Comparison of ENCODE assay signal across 23 cellular contexts in the genomic region with DNA sequence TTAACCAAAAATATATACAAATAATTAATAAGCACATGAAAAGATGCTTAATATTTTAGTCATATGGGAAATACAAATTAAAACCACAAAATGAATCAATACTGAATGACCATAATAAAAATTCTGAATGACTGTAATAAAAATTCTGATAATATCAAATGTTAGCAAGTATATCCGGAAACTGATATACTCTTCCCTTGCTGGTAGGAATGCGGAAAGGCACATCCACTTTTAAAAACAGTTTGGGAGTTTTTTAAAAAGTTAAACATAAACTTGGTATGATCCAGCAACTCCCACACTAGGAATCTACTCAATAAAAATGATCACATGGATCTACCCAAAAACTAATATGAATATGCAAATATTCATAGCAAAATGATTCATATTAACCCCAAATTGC. TPM values are rescaled to one million over a fixed set of nuclear protein-coding genes. Genes with fewer than 3 reads are reported as not detected.
DNase-seq lines count a peak whose midpoint lies in the region; ATAC-seq and TF ChIP-seq lines count a peak whose summit lies in the region.
"Had no signal": no experiment of that assay in that cellular context is flagged by ENCODE, and none has a peak within 500 bp of the region (broad histone marks: within the 10 kb centered on the region; RNA-seq: fewer than 3 reads in every experiment).

No MANE protein-coding gene starts in this region.

- H3K4me1 Mint-ChIP-seq in endothelial cell (ENCODE audit: unreplicated experiment): no peaks in the 10 kb centered on the region
- no peaks in the 10 kb centered on the region for H3K4me1 Mint-ChIP-seq in neural progenitor cell
- H3K4me1 Mint-ChIP-seq in immature natural killer cell: no peaks in the 10 kb centered on the region
- H3K4me1 Mint-ChIP-seq: CD14-positive monocyte; CD4-positive, alpha-beta memory T cell; IgD-negative memory B cell had no signal

- H3K4me1 ChIP-seq in neural progenitor cell: no peaks in the 10 kb centered on the region

- no peaks in the 10 kb centered on the region for H3K27me3 Mint-ChIP-seq in endothelial cell (ENCODE audit: unreplicated experiment)
- H3K27me3 Mint-ChIP-seq in neural progenitor cell (ENCODE audit: insufficient read depth, low read depth): no peaks in the 10 kb centered on the region
- H3K27me3 Mint-ChIP-seq in immature natural killer cell (ENCODE audit: low read depth in 3 of 3): peaks cover 0 to 2% (median 0%) of the 10 kb centered on the region in 3 donors
- H3K27me3 Mint-ChIP-seq: IgD-negative memory B cell had no signal

- H2AFZ ChIP-seq in neural progenitor cell (replicated peaks): no peak overlapping the region

- H3K36me3 Mint-ChIP-seq in endothelial cell (ENCODE audit: low read depth, unreplicated experiment) (no peaks in the 10 kb centered on the region), neural progenitor cell (no peaks in the 10 kb centered on the region), immature natural killer cell (no peaks in the 10 kb centered on the region)
- H3K36me3 Mint-ChIP-seq: CD14-positive monocyte; CD4-positive, alpha-beta memory T cell; IgD-negative memory B cell had no signal

- no peak overlapping the region for H3K4me2 ChIP-seq in neural progenitor cell

- H3K27me3 ChIP-seq in neural progenitor cell: no peaks in the 10 kb centered on the region

- H3K4me3 Mint-ChIP-seq in endothelial cell (ENCODE audit: unreplicated experiment): no peak overlapping the region
- no peak overlapping the region for H3K4me3 Mint-ChIP-seq in neural progenitor cell
- no peak overlapping the region for H3K4me3 Mint-ChIP-seq in immature natural killer cell
- H3K4me3 Mint-ChIP-seq: CD14-positive monocyte; CD4-positive, alpha-beta memory T cell; HFFc6; IgD-negative memory B cell had no signal

- H3K36me3 ChIP-seq in neural progenitor cell: no peaks in the 10 kb centered on the region

- ATAC-seq in GM19463 (IDR thresholded peaks at IDR 0.05; ENCODE audit: unreplicated experiment): no peak
- ATAC-seq: GM12878, HCT116, HepG2 had no signal

- H4K20me1 ChIP-seq in neural progenitor cell (ENCODE audit: low read depth): no peaks in the 10 kb centered on the region

- peak; percentile 29 for DNase-seq in HT-29 (ENCODE audit: low spot score)
- no peak for DNase-seq in endothelial cell (ENCODE audit: low spot score)
- DNase-seq in neural progenitor cell (ENCODE audit: low spot score): no peak
- no peak for DNase-seq in T1000 (lab: John Stamatoyannopoulos, UW)
- DNase-seq in immature natural killer cell: no peak
- DNase-seq in pons (ENCODE audit: low spot score): no peak
- DNase-seq: ACHN; AML-193; Calu3; CD4-positive, alpha-beta memory T cell; DMS79 treated with DMSO at 0.1 percent for 48 hours; GOT3; H7; HFFc6; KBM-7 had no signal

- H3K9ac ChIP-seq in neural progenitor cell: no peak overlapping the region

- no peak overlapping the region for H3K4me3 ChIP-seq in neural progenitor cell
- H3K4me3 ChIP-seq: GM12878 had no signal

- H3K27ac Mint-ChIP-seq in endothelial cell (ENCODE audit: unreplicated experiment): no peak overlapping the region
- H3K27ac Mint-ChIP-seq in neural progenitor cell: no peak overlapping the region
- H3K27ac Mint-ChIP-seq in immature natural killer cell: no peak overlapping the region
- H3K27ac Mint-ChIP-seq: CD14-positive monocyte, HFFc6, IgD-negative memory B cell had no signal

- TF ChIP-seq CTCF in endothelial cell (IDR thresholded peaks at IDR 0.05; ENCODE audit: unreplicated experiment): peak; percentile 22
- peak; percentile 18 for TF ChIP-seq CTCF in neural progenitor cell (IDR thresholded peaks at IDR 0.05)

- no peaks in the 10 kb centered on the region for H3F3A ChIP-seq in neural progenitor cell (ENCODE audit: low read depth)

- H3K27ac ChIP-seq in neural progenitor cell: no peak overlapping the region

- H3K9me3 Mint-ChIP-seq in endothelial cell (ENCODE audit: unreplicated experiment) (no peaks in the 10 kb centered on the region), neural progenitor cell (no peaks in the 10 kb centered on the region), immature natural killer cell (peaks cover 0 to 8% (median 2%) of the 10 kb centered on the region in 6 donors)
- H3K9me3 Mint-ChIP-seq: CD4-positive, alpha-beta memory T cell; HFFc6; IgD-negative memory B cell had no signal

- no peaks in the 10 kb centered on the region for H3K9me3 ChIP-seq in neural progenitor cell (ENCODE audit: low read depth)

- H3K79me2 ChIP-seq in neural progenitor cell (ENCODE audit: low read depth): no peaks in the 10 kb centered on the region

RNA-seq across cellular contexts. Expression of a gene that starts 30.8 kb away (rescaled TPM):
- total RNA-seq in HT-29 (2014; rRNA removed; shearing (Covaris generic)): not detected in 2 replicates
- total RNA-seq in endothelial cell (ENCODE audit: unreplicated experiment) (8.7 TPM), neural progenitor cell (ENCODE audit: low replicate concordance) (3.1 and 3.7 TPM in 2 replicates)
- polyA plus RNA-seq in immature natural killer cell: not detected
- total RNA-seq: Calu3; CD4-positive, alpha-beta memory T cell; G401; GM12878; HepG2; HFFc6 had no signal
- polyA plus RNA-seq: BJ; CD14-positive monocyte; CD4-positive, alpha-beta memory T cell; HepG2; IgD-negative memory B cell had no signal
